ENCODE assay signal across 8 cellular contexts in the genomic region with DNA sequence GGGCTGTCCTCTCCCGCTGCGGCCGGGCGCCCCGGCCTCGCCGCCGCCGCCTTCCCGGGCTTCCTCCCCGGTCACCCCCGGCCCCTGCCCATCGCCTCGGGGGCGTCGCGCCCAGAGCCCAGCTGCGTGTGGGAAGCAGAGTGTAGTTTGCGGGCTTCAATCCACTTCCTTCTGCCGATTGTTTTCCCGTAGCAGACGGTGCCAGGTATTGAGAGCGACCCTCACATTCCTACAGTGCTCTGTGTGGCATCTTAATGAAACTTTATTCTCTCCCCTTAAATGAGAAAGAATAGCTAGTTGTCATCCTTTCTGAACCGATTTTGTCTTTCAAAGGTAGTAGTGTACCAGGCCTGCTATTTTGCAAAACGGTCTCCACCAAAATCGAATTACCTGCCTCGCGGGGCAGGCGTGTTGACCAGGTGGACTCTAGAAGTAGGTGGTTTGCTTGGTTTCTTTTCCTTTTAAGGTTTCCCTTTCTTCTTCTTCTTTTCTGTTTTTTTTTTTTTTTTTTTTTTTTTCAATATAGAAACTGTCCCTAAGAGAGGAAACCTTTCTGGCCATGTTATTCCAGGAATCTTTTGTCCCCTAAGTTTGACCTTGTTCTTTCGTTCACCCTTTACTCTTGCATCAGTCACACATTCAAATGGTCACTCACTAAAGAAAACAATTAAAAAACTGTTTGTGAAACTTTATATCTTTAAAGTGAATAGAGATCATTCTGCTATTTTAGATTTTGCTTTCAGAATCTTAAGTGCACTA. TPM values are rescaled to one million over a fixed set of nuclear protein-coding genes. Genes with fewer than 3 reads are reported as not detected.
DNase-seq lines count a peak whose midpoint lies in the region; ATAC-seq and TF ChIP-seq lines count a peak whose summit lies in the region.

No MANE protein-coding gene starts in this region.

- H3K23ac ChIP-seq in mesendoderm (ENCODE audit: low read length), result no peak overlapping the region

- TF ChIP-seq CTCF in upper lobe of left lung (IDR thresholded peaks at IDR 0.05), result no peak

- no peak for TF ChIP-seq EP300 in upper lobe of left lung (IDR thresholded peaks at IDR 0.05)

- no peaks in the 10 kb centered on the region for H3K4me1 ChIP-seq in mesendoderm (ENCODE audit: control insufficient read depth, low read depth, low read length)
- peaks cover 13 to 30% (median 29%) of the 10 kb centered on the region in 4 donors for H3K4me1 ChIP-seq in upper lobe of left lung

- H3K4me3 Mint-ChIP-seq in activated T-cell treated with anti-CD3 and anti-CD28 coated beads, Interleukin-2, amount 50 U/mL, for 4 hours, result peak overlapping the region; percentile 93

- H2BK120ac ChIP-seq in mesendoderm (ENCODE audit: low read depth, low read length), result peak overlapping the region; percentile 46

- H3K4me2 ChIP-seq in mesendoderm (ENCODE audit: low read length), result peak overlapping the region; percentile 49

- no peak for ATAC-seq in activated T-cell treated with anti-CD3 and anti-CD28 coated beads, Interleukin-2, amount 50 U/mL, for 4 hours
- ATAC-seq in upper lobe of left lung (ENCODE audit: low FRiP score in 2 of 2), result no peak

- TF ChIP-seq POLR2A in upper lobe of left lung (IDR thresholded peaks at IDR 0.05), result no peak

- H3K56ac ChIP-seq in mesendoderm (ENCODE audit: low read length), result peak overlapping the region; percentile 93

- peak overlapping the region; percentile 96 for H3K4ac ChIP-seq in mesendoderm (ENCODE audit: low read depth, low read length)

- no peak for DNase-seq in activated T-cell treated with anti-CD3 and anti-CD28 coated beads, Interleukin-2, amount 50 U/mL, for 4 hours
- DNase-seq in activated T-cell treated with anti-CD3 and anti-CD28 coated beads, Interleukin-2, amount 50 U/mL, for 1 hour, result no peak
- peak; percentile 22 for DNase-seq in NCI-H82 treated with DMSO at 0.1 percent for 48 hours (lab: John Stamatoyannopoulos, UW; ENCODE audit: unreplicated experiment)
- peak; percentile 13 for DNase-seq in cerebellum (ENCODE audit: low spot score)
- peak; percentile 64 for DNase-seq in mesendoderm
- DNase-seq in upper lobe of left lung, result no peak
- DNase-seq in iPS-NIHi7 (ENCODE audit: extremely low spot score), result no peak
- no peak for DNase-seq in EL

- WGBS in mesendoderm (ENCODE audit: extremely low coverage, insufficient coverage, low lambda C conversion rate), result no CpG with 5 or more reads among the region's 30 CpGs
- WGBS in upper lobe of left lung, 2 donors, result 2% methylated on average over 22 to 25 of the region's 30 CpGs

- H3K27ac ChIP-seq in mesendoderm (ENCODE audit: low read depth, low read length), result peak overlapping the region; percentile 97
- H3K27ac ChIP-seq in upper lobe of left lung, result peak overlapping the region; percentile 92 to 99 (median 96)

- no peaks in the 10 kb centered on the region for H3K9me3 ChIP-seq in upper lobe of left lung

- no peaks in the 10 kb centered on the region for H3K79me1 ChIP-seq in mesendoderm (ENCODE audit: low read length)

- H2AK5ac ChIP-seq in mesendoderm (ENCODE audit: low read length), result no peak overlapping the region

- H3K4me3 ChIP-seq in mesendoderm (ENCODE audit: low read length) (peak overlapping the region; percentile 84), upper lobe of left lung (peak overlapping the region; percentile 69 to 88 (median 82))

- peak overlapping the region; percentile 91 for H3K18ac ChIP-seq in mesendoderm (ENCODE audit: low read length)

- H3K9ac ChIP-seq in mesendoderm (ENCODE audit: low read length), result peak overlapping the region; percentile 90

- peaks cover 3% of the 10 kb centered on the region for H3K27me3 Mint-ChIP-seq in activated T-cell treated with anti-CD3 and anti-CD28 coated beads, Interleukin-2, amount 50 U/mL, for 4 hours (ENCODE audit: low read depth)

- no peak overlapping the region for H4K8ac ChIP-seq in mesendoderm (ENCODE audit: low read depth, low read length)

- H4K5ac ChIP-seq in mesendoderm (ENCODE audit: low read length), result no peak overlapping the region

- H3K36me3 Mint-ChIP-seq in activated T-cell treated with anti-CD3 and anti-CD28 coated beads, Interleukin-2, amount 50 U/mL, for 4 hours (ENCODE audit: insufficient read depth), result no peaks in the 10 kb centered on the region

- H3K4me1 Mint-ChIP-seq in activated T-cell treated with anti-CD3 and anti-CD28 coated beads, Interleukin-2, amount 50 U/mL, for 4 hours (ENCODE audit: low read depth), result peaks cover 36% of the 10 kb centered on the region

- H2BK15ac ChIP-seq in mesendoderm (replicated peaks; ENCODE audit: low read depth), result no peak overlapping the region

- H3K9me3 Mint-ChIP-seq in activated T-cell treated with anti-CD3 and anti-CD28 coated beads, Interleukin-2, amount 50 U/mL, for 4 hours, result no peaks in the 10 kb centered on the region

- H3K36me3 ChIP-seq in mesendoderm (ENCODE audit: control insufficient read depth, insufficient read depth, low read length) (no peaks in the 10 kb centered on the region), upper lobe of left lung (no peaks in the 10 kb centered on the region)

- peaks cover 31% of the 10 kb centered on the region for H3K79me2 ChIP-seq in mesendoderm (ENCODE audit: control insufficient read depth, insufficient read depth, low read length)

- H3K27me3 ChIP-seq in mesendoderm (ENCODE audit: insufficient read depth, low read length, poor library complexity) (no peaks in the 10 kb centered on the region), upper lobe of left lung (no peaks in the 10 kb centered on the region)

- H2BK5ac ChIP-seq in mesendoderm (ENCODE audit: low read length), result peak overlapping the region; percentile 42

RNA-seq across cellular contexts. Expression of a gene that starts 0.9 kb away (rescaled TPM):
- 10 to 100 TPM; 28.3 to 31.1 (median 28.4) TPM for total RNA-seq in activated T-cell treated with anti-CD3 and anti-CD28 coated beads, Interleukin-2, amount 50 U/mL, for 4 hours
- total RNA-seq in cerebellum (61.3 TPM), upper lobe of left lung (100 to 1,000 TPM in 1 of 6 donors, 10 to 100 TPM in 5; 44.1 to 120 (median 61.5) TPM)
- polyA plus RNA-seq in mesendoderm (2013, experiment 1 of 2), result 30.4 TPM
- polyA plus RNA-seq in mesendoderm (2013, experiment 2 of 2), result 31.1 TPM

Comparison
In these comparisons a context has a peak if more than half of its experiments do, and no peak if none do; other contexts are left out.
1. DNase-seq: peak in NCI-H82 treated with DMSO at 0.1 percent for 48 hours (single experiment), cerebellum (single experiment) and mesendoderm (single experiment); none in activated T-cell treated with anti-CD3 and anti-CD28 coated beads, Interleukin-2, amount 50 U/mL, for 4 hours (single experiment), activated T-cell treated with anti-CD3 and anti-CD28 coated beads, Interleukin-2, amount 50 U/mL, for 1 hour (single experiment), upper lobe of left lung (0 of 2), iPS-NIHi7 (single experiment) and EL (single experiment).